In the genomic region with DNA sequence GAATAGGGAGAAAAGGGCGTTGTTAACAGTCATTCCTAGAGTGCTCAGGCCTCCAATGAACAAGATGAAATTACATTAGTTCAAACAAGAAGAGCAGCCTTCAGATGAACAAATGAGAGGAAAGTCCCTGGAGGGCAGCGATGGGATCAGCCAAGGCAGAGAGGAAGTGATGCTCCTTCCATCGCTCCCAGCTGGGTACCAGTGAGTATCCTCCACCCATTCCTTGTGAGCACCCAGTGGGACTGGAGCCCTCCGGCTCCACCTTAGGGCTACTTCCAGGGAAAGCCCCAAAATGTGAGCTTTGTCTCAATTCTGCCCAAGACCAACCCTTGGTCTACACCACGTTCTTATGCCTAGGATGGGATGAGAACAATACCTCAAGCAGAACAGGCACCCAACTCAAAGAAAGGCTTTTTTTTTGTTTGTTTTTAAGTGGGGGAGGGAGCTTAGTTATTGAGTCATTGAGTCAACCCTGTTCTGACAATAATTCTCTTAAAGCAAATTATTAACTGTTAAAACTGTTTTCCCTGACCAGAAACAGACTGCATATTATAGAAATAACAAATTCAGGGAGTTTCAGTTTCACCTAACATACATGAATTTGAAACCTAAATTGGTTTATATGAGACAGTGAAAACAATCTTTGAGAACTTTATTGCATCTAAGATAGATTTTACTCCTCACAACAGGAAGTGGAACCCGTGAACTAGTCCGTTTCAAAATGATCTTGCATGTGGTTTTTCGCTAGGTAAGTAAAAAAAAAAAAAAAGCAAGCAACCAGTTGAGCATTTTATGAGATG, we compare ENCODE assay signal across 1 cellular context.
TF ChIP-seq lines count a peak whose summit lies in the region.

No MANE protein-coding gene starts in this region.

TF ChIP-seq in HEK293, 187 proteins besides CTCF, POLR2A, EP300 and RAD21 (continued from another document):
- no peak for TF ChIP-seq MZF1 (tag by site-specific recombination; IDR thresholded peaks at IDR 0.05; ENCODE audit: borderline replicate concordance)
- TF ChIP-seq ZNF354C (tag by site-specific recombination; IDR thresholded peaks at IDR 0.05; ENCODE audit: borderline replicate concordance, low read depth) = no peak
- TF ChIP-seq ZNF624 (tag by site-specific recombination; IDR thresholded peaks at IDR 0.05) = no peak
- TF ChIP-seq, protein P1, sequence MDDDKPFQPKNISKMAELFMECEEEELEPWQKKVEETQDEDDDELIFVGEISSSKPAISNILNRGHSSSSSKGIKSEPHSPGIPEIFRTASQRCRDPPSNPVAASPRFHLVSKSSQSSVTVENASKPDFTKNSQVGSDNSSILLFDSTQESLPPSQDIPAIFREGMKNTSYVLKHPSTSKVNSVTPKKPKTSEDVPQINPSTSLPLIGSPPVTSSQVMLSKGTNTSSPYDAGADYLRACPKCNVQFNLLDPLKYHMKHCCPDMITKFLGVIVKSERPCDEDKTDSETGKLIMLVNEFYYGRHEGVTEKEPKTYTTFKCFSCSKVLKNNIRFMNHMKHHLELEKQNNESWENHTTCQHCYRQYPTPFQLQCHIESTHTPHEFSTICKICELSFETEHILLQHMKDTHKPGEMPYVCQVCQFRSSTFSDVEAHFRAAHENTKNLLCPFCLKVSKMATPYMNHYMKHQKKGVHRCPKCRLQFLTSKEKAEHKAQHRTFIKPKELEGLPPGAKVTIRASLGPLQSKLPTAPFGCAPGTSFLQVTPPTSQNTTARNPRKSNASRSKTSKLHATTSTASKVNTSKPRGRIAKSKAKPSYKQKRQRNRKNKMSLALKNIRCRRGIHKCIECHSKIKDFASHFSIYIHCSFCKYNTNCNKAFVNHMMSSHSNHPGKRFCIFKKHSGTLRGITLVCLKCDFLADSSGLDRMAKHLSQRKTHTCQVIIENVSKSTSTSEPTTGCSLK (tag by site-specific recombination; IDR thresholded peaks at IDR 0.05) = no peak
- TF ChIP-seq ZXDB (tag by site-specific recombination; IDR thresholded peaks at IDR 0.05) = no peak
- no peak for TF ChIP-seq ZNF37A (tag by site-specific recombination; IDR thresholded peaks at IDR 0.05)
- TF ChIP-seq, protein P2, sequence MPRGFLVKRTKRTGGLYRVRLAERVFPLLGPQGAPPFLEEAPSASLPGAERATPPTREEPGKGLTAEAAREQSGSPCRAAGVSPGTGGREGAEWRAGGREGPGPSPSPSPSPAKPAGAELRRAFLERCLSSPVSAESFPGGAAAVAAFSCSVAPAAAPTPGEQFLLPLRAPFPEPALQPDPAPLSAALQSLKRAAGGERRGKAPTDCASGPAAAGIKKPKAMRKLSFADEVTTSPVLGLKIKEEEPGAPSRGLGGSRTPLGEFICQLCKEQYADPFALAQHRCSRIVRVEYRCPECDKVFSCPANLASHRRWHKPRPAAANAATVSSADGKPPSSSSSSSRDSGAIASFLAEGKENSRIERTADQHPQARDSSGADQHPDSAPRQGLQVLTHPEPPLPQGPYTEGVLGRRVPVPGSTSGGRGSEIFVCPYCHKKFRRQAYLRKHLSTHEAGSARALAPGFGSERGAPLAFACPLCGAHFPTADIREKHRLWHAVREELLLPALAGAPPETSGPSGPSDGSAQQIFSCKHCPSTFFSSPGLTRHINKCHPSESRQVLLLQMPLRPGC (tag by site-specific recombination; IDR thresholded peaks at IDR 0.05) = no peak
- no peak for TF ChIP-seq ZNF140 (tag by site-specific recombination; IDR thresholded peaks at IDR 0.05)
- no peak for TF ChIP-seq ZNF521 (tag by site-specific recombination; IDR thresholded peaks at IDR 0.05)
